1 cellular context compared by ENCODE assay signal in genomic region chr11:110148775-110149744, GRCh38.
TF ChIP-seq lines count a peak whose summit lies in the region.

No MANE protein-coding gene starts in this region.

TF ChIP-seq in K562, 482 proteins besides CTCF, POLR2A, EP300 and RAD21 (continued from another document and continues in another):
- TF ChIP-seq, protein P1, sequence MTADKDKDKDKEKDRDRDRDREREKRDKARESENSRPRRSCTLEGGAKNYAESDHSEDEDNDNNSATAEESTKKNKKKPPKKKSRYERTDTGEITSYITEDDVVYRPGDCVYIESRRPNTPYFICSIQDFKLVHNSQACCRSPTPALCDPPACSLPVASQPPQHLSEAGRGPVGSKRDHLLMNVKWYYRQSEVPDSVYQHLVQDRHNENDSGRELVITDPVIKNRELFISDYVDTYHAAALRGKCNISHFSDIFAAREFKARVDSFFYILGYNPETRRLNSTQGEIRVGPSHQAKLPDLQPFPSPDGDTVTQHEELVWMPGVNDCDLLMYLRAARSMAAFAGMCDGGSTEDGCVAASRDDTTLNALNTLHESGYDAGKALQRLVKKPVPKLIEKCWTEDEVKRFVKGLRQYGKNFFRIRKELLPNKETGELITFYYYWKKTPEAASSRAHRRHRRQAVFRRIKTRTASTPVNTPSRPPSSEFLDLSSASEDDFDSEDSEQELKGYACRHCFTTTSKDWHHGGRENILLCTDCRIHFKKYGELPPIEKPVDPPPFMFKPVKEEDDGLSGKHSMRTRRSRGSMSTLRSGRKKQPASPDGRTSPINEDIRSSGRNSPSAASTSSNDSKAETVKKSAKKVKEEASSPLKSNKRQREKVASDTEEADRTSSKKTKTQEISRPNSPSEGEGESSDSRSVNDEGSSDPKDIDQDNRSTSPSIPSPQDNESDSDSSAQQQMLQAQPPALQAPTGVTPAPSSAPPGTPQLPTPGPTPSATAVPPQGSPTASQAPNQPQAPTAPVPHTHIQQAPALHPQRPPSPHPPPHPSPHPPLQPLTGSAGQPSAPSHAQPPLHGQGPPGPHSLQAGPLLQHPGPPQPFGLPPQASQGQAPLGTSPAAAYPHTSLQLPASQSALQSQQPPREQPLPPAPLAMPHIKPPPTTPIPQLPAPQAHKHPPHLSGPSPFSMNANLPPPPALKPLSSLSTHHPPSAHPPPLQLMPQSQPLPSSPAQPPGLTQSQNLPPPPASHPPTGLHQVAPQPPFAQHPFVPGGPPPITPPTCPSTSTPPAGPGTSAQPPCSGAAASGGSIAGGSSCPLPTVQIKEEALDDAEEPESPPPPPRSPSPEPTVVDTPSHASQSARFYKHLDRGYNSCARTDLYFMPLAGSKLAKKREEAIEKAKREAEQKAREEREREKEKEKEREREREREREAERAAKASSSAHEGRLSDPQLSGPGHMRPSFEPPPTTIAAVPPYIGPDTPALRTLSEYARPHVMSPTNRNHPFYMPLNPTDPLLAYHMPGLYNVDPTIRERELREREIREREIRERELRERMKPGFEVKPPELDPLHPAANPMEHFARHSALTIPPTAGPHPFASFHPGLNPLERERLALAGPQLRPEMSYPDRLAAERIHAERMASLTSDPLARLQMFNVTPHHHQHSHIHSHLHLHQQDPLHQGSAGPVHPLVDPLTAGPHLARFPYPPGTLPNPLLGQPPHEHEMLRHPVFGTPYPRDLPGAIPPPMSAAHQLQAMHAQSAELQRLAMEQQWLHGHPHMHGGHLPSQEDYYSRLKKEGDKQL (CRISPR knock-in tag; IDR thresholded peaks at IDR 0.05; ENCODE audit: borderline replicate concordance), result no peak
- no peak for TF ChIP-seq PRMT5 (CRISPR knock-in tag; IDR thresholded peaks at IDR 0.05)
- TF ChIP-seq ZNF224 (CRISPR knock-in tag; IDR thresholded peaks at IDR 0.05), result no peak
- TF ChIP-seq ILF3 (IDR thresholded peaks at IDR 0.05; ENCODE audit: borderline replicate concordance), result no peak
- TF ChIP-seq, protein P2, sequence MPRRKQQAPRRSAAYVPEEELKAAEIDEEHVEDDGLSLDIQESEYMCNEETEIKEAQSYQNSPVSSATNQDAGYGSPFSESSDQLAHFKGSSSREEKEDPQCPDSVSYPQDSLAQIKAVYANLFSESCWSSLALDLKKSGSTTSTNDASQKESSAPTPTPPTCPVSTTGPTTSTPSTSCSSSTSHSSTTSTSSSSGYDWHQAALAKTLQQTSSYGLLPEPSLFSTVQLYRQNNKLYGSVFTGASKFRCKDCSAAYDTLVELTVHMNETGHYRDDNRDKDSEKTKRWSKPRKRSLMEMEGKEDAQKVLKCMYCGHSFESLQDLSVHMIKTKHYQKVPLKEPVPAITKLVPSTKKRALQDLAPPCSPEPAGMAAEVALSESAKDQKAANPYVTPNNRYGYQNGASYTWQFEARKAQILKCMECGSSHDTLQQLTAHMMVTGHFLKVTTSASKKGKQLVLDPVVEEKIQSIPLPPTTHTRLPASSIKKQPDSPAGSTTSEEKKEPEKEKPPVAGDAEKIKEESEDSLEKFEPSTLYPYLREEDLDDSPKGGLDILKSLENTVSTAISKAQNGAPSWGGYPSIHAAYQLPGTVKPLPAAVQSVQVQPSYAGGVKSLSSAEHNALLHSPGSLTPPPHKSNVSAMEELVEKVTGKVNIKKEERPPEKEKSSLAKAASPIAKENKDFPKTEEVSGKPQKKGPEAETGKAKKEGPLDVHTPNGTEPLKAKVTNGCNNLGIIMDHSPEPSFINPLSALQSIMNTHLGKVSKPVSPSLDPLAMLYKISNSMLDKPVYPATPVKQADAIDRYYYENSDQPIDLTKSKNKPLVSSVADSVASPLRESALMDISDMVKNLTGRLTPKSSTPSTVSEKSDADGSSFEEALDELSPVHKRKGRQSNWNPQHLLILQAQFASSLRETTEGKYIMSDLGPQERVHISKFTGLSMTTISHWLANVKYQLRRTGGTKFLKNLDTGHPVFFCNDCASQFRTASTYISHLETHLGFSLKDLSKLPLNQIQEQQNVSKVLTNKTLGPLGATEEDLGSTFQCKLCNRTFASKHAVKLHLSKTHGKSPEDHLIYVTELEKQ (CRISPR knock-in tag; IDR thresholded peaks at IDR 0.05), result no peak
- TF ChIP-seq ZNF444 (CRISPR knock-in tag; IDR thresholded peaks at IDR 0.05), result no peak
- no peak for TF ChIP-seq HCFC1 (IDR thresholded peaks at IDR 0.05; ENCODE audit: low read depth, low read length)
- no peak for TF ChIP-seq SRF (CRISPR knock-in tag; IDR thresholded peaks at IDR 0.05)
- TF ChIP-seq, protein P3, sequence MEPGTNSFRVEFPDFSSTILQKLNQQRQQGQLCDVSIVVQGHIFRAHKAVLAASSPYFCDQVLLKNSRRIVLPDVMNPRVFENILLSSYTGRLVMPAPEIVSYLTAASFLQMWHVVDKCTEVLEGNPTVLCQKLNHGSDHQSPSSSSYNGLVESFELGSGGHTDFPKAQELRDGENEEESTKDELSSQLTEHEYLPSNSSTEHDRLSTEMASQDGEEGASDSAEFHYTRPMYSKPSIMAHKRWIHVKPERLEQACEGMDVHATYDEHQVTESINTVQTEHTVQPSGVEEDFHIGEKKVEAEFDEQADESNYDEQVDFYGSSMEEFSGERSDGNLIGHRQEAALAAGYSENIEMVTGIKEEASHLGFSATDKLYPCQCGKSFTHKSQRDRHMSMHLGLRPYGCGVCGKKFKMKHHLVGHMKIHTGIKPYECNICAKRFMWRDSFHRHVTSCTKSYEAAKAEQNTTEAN (CRISPR knock-in tag; IDR thresholded peaks at IDR 0.05), result no peak
- TF ChIP-seq ZNF436 (CRISPR knock-in tag; IDR thresholded peaks at IDR 0.05), result no peak
- TF ChIP-seq NFXL1 (CRISPR knock-in tag; IDR thresholded peaks at IDR 0.05), result no peak
- TF ChIP-seq, protein P4, sequence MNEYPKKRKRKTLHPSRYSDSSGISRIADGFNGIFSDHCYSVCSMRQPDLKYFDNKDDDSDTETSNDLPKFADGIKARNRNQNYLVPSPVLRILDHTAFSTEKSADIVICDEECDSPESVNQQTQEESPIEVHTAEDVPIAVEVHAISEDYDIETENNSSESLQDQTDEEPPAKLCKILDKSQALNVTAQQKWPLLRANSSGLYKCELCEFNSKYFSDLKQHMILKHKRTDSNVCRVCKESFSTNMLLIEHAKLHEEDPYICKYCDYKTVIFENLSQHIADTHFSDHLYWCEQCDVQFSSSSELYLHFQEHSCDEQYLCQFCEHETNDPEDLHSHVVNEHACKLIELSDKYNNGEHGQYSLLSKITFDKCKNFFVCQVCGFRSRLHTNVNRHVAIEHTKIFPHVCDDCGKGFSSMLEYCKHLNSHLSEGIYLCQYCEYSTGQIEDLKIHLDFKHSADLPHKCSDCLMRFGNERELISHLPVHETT (CRISPR knock-in tag; conservative IDR thresholded peaks at IDR 0.05 in 1 of 2, IDR thresholded peaks at IDR 0.05 in 1 of 2), result no peak
- no peak for TF ChIP-seq CREB5 (CRISPR knock-in tag; IDR thresholded peaks at IDR 0.05)
- TF ChIP-seq CEBPG (CRISPR knock-in tag; IDR thresholded peaks at IDR 0.05), result no peak
- peak in 1 of 2 experiments; percentile 67; a peak in 2 of 4 replicates for TF ChIP-seq CEBPG (tag; conservative IDR thresholded peaks at IDR 0.05 in 1 of 2, IDR thresholded peaks at IDR 0.05 in 1 of 2)
- no peak for TF ChIP-seq SREBF2 (CRISPR knock-in tag; IDR thresholded peaks at IDR 0.05)
- TF ChIP-seq RCOR1 (IDR thresholded peaks at IDR 0.05; ENCODE audit: borderline replicate concordance in 1 of 2, low read depth in 2 of 2, low read length in 2 of 2), result peak in 1 of 2 experiments; percentile 88; a peak in 2 of 4 replicates
- TF ChIP-seq HES1 (IDR thresholded peaks at IDR 0.05; ENCODE audit: low read depth), result no peak
- no peak for TF ChIP-seq MAFK (IDR thresholded peaks at IDR 0.05; ENCODE audit: low read length)
- TF ChIP-seq SMAD4 (CRISPR knock-in tag; conservative IDR thresholded peaks at IDR 0.05), result no peak
- no peak for TF ChIP-seq MXD1 (CRISPR knock-in tag; IDR thresholded peaks at IDR 0.05; ENCODE audit: borderline replicate concordance, poor library complexity, severe bottlenecking)
- TF ChIP-seq, protein P5, sequence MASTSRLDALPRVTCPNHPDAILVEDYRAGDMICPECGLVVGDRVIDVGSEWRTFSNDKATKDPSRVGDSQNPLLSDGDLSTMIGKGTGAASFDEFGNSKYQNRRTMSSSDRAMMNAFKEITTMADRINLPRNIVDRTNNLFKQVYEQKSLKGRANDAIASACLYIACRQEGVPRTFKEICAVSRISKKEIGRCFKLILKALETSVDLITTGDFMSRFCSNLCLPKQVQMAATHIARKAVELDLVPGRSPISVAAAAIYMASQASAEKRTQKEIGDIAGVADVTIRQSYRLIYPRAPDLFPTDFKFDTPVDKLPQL (IDR thresholded peaks at IDR 0.05; ENCODE audit: extremely low read depth, insufficient read length), result no peak
- no peak for TF ChIP-seq ZSCAN32 (CRISPR knock-in tag; IDR thresholded peaks at IDR 0.05)
- TF ChIP-seq ZNF75A (CRISPR knock-in tag; IDR thresholded peaks at IDR 0.05), result no peak
- TF ChIP-seq, protein P6, sequence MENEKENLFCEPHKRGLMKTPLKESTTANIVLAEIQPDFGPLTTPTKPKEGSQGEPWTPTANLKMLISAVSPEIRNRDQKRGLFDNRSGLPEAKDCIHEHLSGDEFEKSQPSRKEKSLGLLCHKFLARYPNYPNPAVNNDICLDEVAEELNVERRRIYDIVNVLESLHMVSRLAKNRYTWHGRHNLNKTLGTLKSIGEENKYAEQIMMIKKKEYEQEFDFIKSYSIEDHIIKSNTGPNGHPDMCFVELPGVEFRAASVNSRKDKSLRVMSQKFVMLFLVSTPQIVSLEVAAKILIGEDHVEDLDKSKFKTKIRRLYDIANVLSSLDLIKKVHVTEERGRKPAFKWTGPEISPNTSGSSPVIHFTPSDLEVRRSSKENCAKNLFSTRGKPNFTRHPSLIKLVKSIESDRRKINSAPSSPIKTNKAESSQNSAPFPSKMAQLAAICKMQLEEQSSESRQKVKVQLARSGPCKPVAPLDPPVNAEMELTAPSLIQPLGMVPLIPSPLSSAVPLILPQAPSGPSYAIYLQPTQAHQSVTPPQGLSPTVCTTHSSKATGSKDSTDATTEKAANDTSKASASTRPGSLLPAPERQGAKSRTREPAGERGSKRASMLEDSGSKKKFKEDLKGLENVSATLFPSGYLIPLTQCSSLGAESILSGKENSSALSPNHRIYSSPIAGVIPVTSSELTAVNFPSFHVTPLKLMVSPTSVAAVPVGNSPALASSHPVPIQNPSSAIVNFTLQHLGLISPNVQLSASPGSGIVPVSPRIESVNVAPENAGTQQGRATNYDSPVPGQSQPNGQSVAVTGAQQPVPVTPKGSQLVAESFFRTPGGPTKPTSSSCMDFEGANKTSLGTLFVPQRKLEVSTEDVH (IDR thresholded peaks at IDR 0.05; ENCODE audit: low read depth, partially characterized antibody), result no peak
- no peak for TF ChIP-seq NR3C1 (CRISPR knock-in tag; IDR thresholded peaks at IDR 0.05)
- TF ChIP-seq, protein P7, sequence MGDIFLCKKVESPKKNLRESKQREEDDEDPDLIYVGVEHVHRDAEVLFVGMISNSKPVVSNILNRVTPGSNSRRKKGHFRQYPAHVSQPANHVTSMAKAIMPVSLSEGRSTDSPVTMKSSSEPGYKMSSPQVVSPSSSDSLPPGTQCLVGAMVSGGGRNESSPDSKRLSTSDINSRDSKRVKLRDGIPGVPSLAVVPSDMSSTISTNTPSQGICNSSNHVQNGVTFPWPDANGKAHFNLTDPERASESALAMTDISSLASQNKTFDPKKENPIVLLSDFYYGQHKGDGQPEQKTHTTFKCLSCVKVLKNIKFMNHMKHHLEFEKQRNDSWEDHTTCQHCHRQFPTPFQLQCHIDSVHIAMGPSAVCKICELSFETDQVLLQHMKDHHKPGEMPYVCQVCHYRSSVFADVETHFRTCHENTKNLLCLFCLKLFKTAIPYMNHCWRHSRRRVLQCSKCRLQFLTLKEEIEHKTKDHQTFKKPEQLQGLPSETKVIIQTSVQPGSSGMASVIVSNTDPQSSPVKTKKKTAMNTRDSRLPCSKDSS (IDR thresholded peaks at IDR 0.05; ENCODE audit: low read depth, partially characterized antibody), result no peak
- no peak for TF ChIP-seq TEAD1 (CRISPR knock-in tag; IDR thresholded peaks at IDR 0.05)
- TF ChIP-seq PATZ1 (CRISPR knock-in tag; IDR thresholded peaks at IDR 0.05; ENCODE audit: borderline replicate concordance), result no peak
- TF ChIP-seq PHB (CRISPR knock-in tag; IDR thresholded peaks at IDR 0.05), result no peak
- peak; percentile 67 for TF ChIP-seq CBFA2T2 (conservative IDR thresholded peaks at IDR 0.05)
- TF ChIP-seq TFAM (CRISPR knock-in tag; conservative IDR thresholded peaks at IDR 0.05), result no peak
- no peak for TF ChIP-seq ZBTB17 (CRISPR knock-in tag; IDR thresholded peaks at IDR 0.05)
- TF ChIP-seq ZNF561 (CRISPR knock-in tag; conservative IDR thresholded peaks at IDR 0.05), result no peak
- TF ChIP-seq PHF8 (IDR thresholded peaks at IDR 0.05; ENCODE audit: borderline replicate concordance, low read length), result no peak
- no peak for TF ChIP-seq CBX8 (IDR thresholded peaks at IDR 0.05; ENCODE audit: borderline replicate concordance, extremely low read depth, low read depth, low read length, poor library complexity, severe bottlenecking)
- TF ChIP-seq NFYB (IDR thresholded peaks at IDR 0.05; ENCODE audit: extremely low read depth, insufficient read length), result no peak
- TF ChIP-seq CBFA2T3 (IDR thresholded peaks at IDR 0.05), result peak; percentile 84
- no peak for TF ChIP-seq NR2F6 (CRISPR knock-in tag; IDR thresholded peaks at IDR 0.05)
- TF ChIP-seq ARNT (IDR thresholded peaks at IDR 0.05), result no peak
- no peak for TF ChIP-seq FOXA3 (CRISPR knock-in tag; conservative IDR thresholded peaks at IDR 0.05 in 1 of 2, IDR thresholded peaks at IDR 0.05 in 1 of 2)
